Comparison of ENCODE assay signal across 1 cellular context in genomic region chr5:112154940-112155686, GRCh38.
TF ChIP-seq lines count a peak whose summit lies in the region.

No MANE protein-coding gene starts in this region.

TF ChIP-seq in K562, 482 proteins besides CTCF, POLR2A, EP300 and RAD21:
- TF ChIP-seq MAFK (IDR thresholded peaks at IDR 0.05; ENCODE audit: low read length), result peak; percentile 5; the same call in 1 of the 2 replicates
- TF ChIP-seq ATF3 (IDR thresholded peaks at IDR 0.05), result peak; percentile 39; the same call in 1 of the 2 replicates
- TF ChIP-seq ATF3 (CRISPR knock-in tag; conservative IDR thresholded peaks at IDR 0.05), result no peak
- TF ChIP-seq CBX3 (IDR thresholded peaks at IDR 0.05; ENCODE audit: borderline replicate concordance in 1 of 2, low read length in 2 of 2), result no peak
- peak; percentile 19; the same call in 1 of the 2 replicates for TF ChIP-seq C11orf30 (IDR thresholded peaks at IDR 0.05; ENCODE audit: low read depth)
- TF ChIP-seq ZNF41 (CRISPR knock-in tag; conservative IDR thresholded peaks at IDR 0.05), result no peak
- TF ChIP-seq PCBP1 (IDR thresholded peaks at IDR 0.05; ENCODE audit: low read depth, low read length, poor library complexity, severe bottlenecking), result no peak
- TF ChIP-seq ZNF316 (IDR thresholded peaks at IDR 0.05), result peak; percentile 69; the same call in 1 of the 2 replicates
- TF ChIP-seq NUFIP1 (IDR thresholded peaks at IDR 0.05; ENCODE audit: partially characterized antibody), result no peak
- TF ChIP-seq FOSL1 (tag; conservative IDR thresholded peaks at IDR 0.05), result 0 out of 2 replicates have a peak, but pooled peaks have one; percentile 26
